ENCODE assay signal across 10 cellular contexts in the genomic region with DNA sequence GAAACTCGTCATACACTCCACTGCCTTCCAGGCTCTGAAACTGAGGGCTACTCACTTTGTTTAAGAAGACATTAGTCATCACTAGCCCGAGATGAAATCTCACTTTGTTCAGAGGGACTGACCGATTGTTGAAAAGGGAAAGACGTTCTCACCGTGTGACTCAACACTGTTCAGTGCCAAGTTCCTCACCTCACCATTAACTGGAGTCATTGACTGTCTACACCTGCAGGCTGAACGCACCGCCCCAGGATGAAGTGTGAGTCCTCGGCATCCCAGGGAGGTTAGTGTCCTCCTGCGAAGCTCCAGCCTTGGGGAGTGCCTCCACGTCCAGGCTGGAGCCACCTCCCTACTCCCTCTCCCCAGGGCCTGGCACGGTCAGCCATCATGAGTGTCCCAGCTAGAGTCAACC. TPM values are rescaled to one million over a fixed set of nuclear protein-coding genes. Genes with fewer than 3 reads are reported as not detected.
A peak's percentile ranks its signal among the peaks of the same experiment; 100 is the strongest.
DNase-seq lines count a peak whose midpoint lies in the region.
"Had no signal": no experiment of that assay in that cellular context is flagged by ENCODE, and none has a peak within 500 bp of the region (broad histone marks: within the 10 kb centered on the region; RNA-seq: fewer than 3 reads in every experiment).

No MANE protein-coding gene starts in this region.

- DNase-seq in COLO829 (ENCODE audit: low spot score) (peak; percentile 87), HPDE6-E6E7 (ENCODE audit: extremely low spot score) (peak; percentile 98), amniotic stem cell (lab: John Stamatoyannopoulos, UW) (peak; percentile 44), kidney glomerular epithelial cell (lab: John Stamatoyannopoulos, UW) (peak; percentile 92), NCI-H2171 (lab: John Stamatoyannopoulos, UW) (no peak), NCI-H1092 (lab: John Stamatoyannopoulos, UW) (no peak), mesenteric fat pad (ENCODE audit: low spot score) (no peak), GDM1 (lab: John Stamatoyannopoulos, UW) (no peak)
- DNase-seq: activated naive CD4-positive, alpha-beta T cell treated with anti-CD3 and anti-CD28 coated beads for 36 hours; NCI-H2081 had no signal

RNA-seq across cellular contexts. Expression of gene FADD, which starts 30.4 kb away (rescaled TPM):
- 29.3 TPM for total RNA-seq in mesenteric fat pad

RNA-seq across cellular contexts. Expression of gene PPFIA1, which starts 37.0 kb away (rescaled TPM):
- 119 TPM for total RNA-seq in mesenteric fat pad

Comparison
In these comparisons a context has a peak if more than half of its experiments do, and no peak if none do; other contexts are left out.
1. DNase-seq: peak in COLO829 (single experiment), HPDE6-E6E7 (single experiment), amniotic stem cell (single experiment) and kidney glomerular epithelial cell (single experiment); none in NCI-H2171 (single experiment), NCI-H1092 (single experiment), mesenteric fat pad (single experiment) and GDM1 (single experiment).